Comparison of ENCODE assay signal across 19 cellular contexts in genomic region chr10:102140913-102141540, GRCh38.
"Had no signal": no experiment of that assay in that cellular context is flagged by ENCODE, and none has a peak within 500 bp of the region (broad histone marks: within the 10 kb centered on the region; RNA-seq: fewer than 3 reads in every experiment).

No MANE protein-coding gene starts in this region.

- H3K9me3 Mint-ChIP-seq: activated naive CD4-positive, alpha-beta T cell treated with anti-CD3 and anti-CD28 coated beads, Interleukin-2, amount 50 U/mL, for 24 hours; mesothelial cell of epicardium; nephron; stimulated activated naive B cell treated with anti-CD40 and anti-IgM and Interleukin-4, amounts not matched to agents 10 μg/mL and 1 μg/mL and 100 μg/mL, for 72 hours had no signal

- ATAC-seq: body of pancreas; foreskin keratinocyte; stimulated activated naive B cell treated with anti-CD40 and anti-IgM and Interleukin-4, amounts not matched to agents 10 μg/mL and 1 μg/mL and 100 μg/mL, for 72 hours had no signal

- H3K9ac ChIP-seq: parathyroid adenoma had no signal

- H3K27me3 ChIP-seq: body of pancreas, foreskin keratinocyte, sigmoid colon, tibial artery had no signal

- H3K4me1 ChIP-seq: parathyroid adenoma had no signal

- H3K4me3 ChIP-seq: body of pancreas, lung, sigmoid colon, tibial artery had no signal

- H3K4me3 Mint-ChIP-seq: activated naive CD4-positive, alpha-beta T cell treated with anti-CD3 and anti-CD28 coated beads, Interleukin-2, amount 50 U/mL, for 24 hours; mesothelial cell of epicardium; nephron; stimulated activated naive B cell treated with anti-CD40 and anti-IgM and Interleukin-4, amounts not matched to agents 10 μg/mL and 1 μg/mL and 100 μg/mL, for 72 hours had no signal

- H3K27ac ChIP-seq: body of pancreas, foreskin keratinocyte, parathyroid adenoma, sigmoid colon, tibial artery had no signal

- H3K27me3 Mint-ChIP-seq: activated naive CD4-positive, alpha-beta T cell treated with anti-CD3 and anti-CD28 coated beads, Interleukin-2, amount 50 U/mL, for 24 hours; stimulated activated naive B cell treated with anti-CD40 and anti-IgM and Interleukin-4, amounts not matched to agents 10 μg/mL and 1 μg/mL and 100 μg/mL, for 72 hours had no signal

- H3K27ac Mint-ChIP-seq: mesothelial cell of epicardium, nephron had no signal

- H2AFZ ChIP-seq: parathyroid adenoma had no signal

- DNase-seq: activated CD4-positive, alpha-beta T cell treated with anti-CD3 and anti-CD28 coated beads, Interleukin-2, amount 50 U/mL, for 1 hour; amniotic stem cell; body of pancreas; caudate nucleus; foreskin keratinocyte; glutamatergic neuron; hippocampal formation; islet precursor cell; sigmoid colon; stimulated activated CD4-positive, alpha-beta T cell treated with anti-CD3 and anti-CD28 coated beads, Interleukin-4, amount 100 ng/mL, for 24 hours; stimulated activated naive B cell treated with anti-CD40 and anti-IgM and Interleukin-4, amounts not matched to agents 10 μg/mL and 1 μg/mL and 100 μg/mL, for 72 hours; substantia nigra; T1000; tibial artery had no signal

- H3K9me3 ChIP-seq: body of pancreas, sigmoid colon, tibial artery had no signal
